ENCODE assay signal across 2 cellular contexts in genomic region chr2:12791906-12792305, GRCh38.
TF ChIP-seq lines count a peak whose summit lies in the region.

No MANE protein-coding gene starts in this region.

TF ChIP-seq in HepG2, 621 proteins besides CTCF, POLR2A, EP300 and RAD21:
- no peak for TF ChIP-seq STAT6 (CRISPR knock-in tag; IDR thresholded peaks at IDR 0.05; ENCODE audit: borderline replicate concordance)
- peak; percentile 24; the same call in 1 of the 2 replicates for TF ChIP-seq MAFF (IDR thresholded peaks at IDR 0.05; ENCODE audit: low read depth, low read length)
- TF ChIP-seq MXI1 (IDR thresholded peaks at IDR 0.05; ENCODE audit: borderline replicate concordance, low read depth, low read length), result no peak
- TF ChIP-seq MAFK (conservative IDR thresholded peaks at IDR 0.05 in 1 of 2, IDR thresholded peaks at IDR 0.05 in 1 of 2; ENCODE audit: low read length in 2 of 2), result peak in 1 of 2 experiments; percentile 54; a peak in 2 of 4 replicates
- TF ChIP-seq CENPX (CRISPR knock-in tag; IDR thresholded peaks at IDR 0.05), result no peak

TF ChIP-seq in A549, 52 proteins besides CTCF, POLR2A, EP300 and RAD21 (continued from another document):
- TF ChIP-seq MAFK (IDR thresholded peaks at IDR 0.05; ENCODE audit: partially characterized antibody) (peak; percentile 15), CBX8 (IDR thresholded peaks at IDR 0.05) (no peak)
TF ChIP-seq in A549: peak in this region for 1.
